Comparison of ENCODE assay signal across 7 cellular contexts in genomic region chr9:98090674-98091073, GRCh38. TPM values are rescaled to one million over a fixed set of nuclear protein-coding genes. Genes with fewer than 3 reads are reported as not detected.
DNase-seq lines count a peak whose midpoint lies in the region; ATAC-seq, FAIRE-seq and TF ChIP-seq lines count a peak whose summit lies in the region.
"Not testable (repeated sequence)": the region's sequence is repeated elsewhere in the genome, so short reads cannot be mapped to it uniquely, and the experiment has no call there.

No MANE protein-coding gene starts in this region.

- not testable (repeated sequence) for TF ChIP-seq POLR2A in GM12878 (IDR thresholded peaks at IDR 0.05; ENCODE audit: low read depth, low read length); HepG2 (IDR thresholded peaks at IDR 0.05; ENCODE audit: insufficient read depth in 1 of 2, low read depth in 2 of 2, low read length in 2 of 2)

- not testable (repeated sequence) for H3K9me3 Mint-ChIP-seq in CD8-positive, alpha-beta T cell; T-helper 2 cell treated with Interferon-gamma antibody and Interleukin-4, amounts not matched to agents 5 μg/mL and 100 μg/mL, for 36 hours

- RAD21 ChIA-PET in GM12878 (lab: Charles Lee; ENCODE audit: unreplicated experiment), result not testable (repeated sequence)

- intact Hi-C loops in CD8-positive, alpha-beta T cell (cut with DNase I, micrococcal nuclease); GM12878 (cut with micrococcal nuclease; ENCODE audit: unreplicated experiment); HepG2 (cut with micrococcal nuclease; ENCODE audit: unreplicated experiment): not testable (repeated sequence)

- in situ Hi-C loops in GM12878 (cut with MboI); HepG2 (cut with HindIII; ENCODE audit: extremely low pct_ligation_motif_present, low pct_unique_long_range_greater_than_20kb): not testable (repeated sequence)

- TF ChIP-seq RAD21 in Ishikawa (IDR thresholded peaks at IDR 0.05; ENCODE audit: low read depth), result peak; percentile 30
- 0 out of 2 replicates have a peak, but pooled peaks have one; percentile 16 for TF ChIP-seq RAD21 in GM12878 (IDR thresholded peaks at IDR 0.05; ENCODE audit: insufficient read depth, low read depth, low read length)
- TF ChIP-seq RAD21 in HepG2 (CRISPR knock-in tag; IDR thresholded peaks at IDR 0.05), result not testable (repeated sequence)

- ATAC-seq in CD8-positive, alpha-beta T cell; GM12878; HepG2: not testable (repeated sequence)

- not testable (repeated sequence) for H4K20me1 ChIP-seq in GM12878 (ENCODE audit: control insufficient read depth, insufficient read depth); HepG2 (ENCODE audit: insufficient read depth, low read length)

- not testable (repeated sequence) for H3K4me2 ChIP-seq in GM12878 (ENCODE audit: control insufficient read depth, insufficient read depth); HepG2 (ENCODE audit: low read depth, low read length)

- FAIRE-seq in GM12878 (lab: Jason Lieb, UNC); HepG2 (lab: Jason Lieb, UNC): not testable (repeated sequence)

- TF ChIP-seq EP300 in Ishikawa (IDR thresholded peaks at IDR 0.05; ENCODE audit: borderline replicate concordance); GM12878 (IDR thresholded peaks at IDR 0.05; ENCODE audit: borderline replicate concordance in 1 of 2, control insufficient read depth in 1 of 2, low read depth in 2 of 2, low read length in 2 of 2); HepG2 (IDR thresholded peaks at IDR 0.05; ENCODE audit: low read depth in 2 of 2, low read length in 2 of 2); HepG2 (CRISPR knock-in tag; IDR thresholded peaks at IDR 0.05; ENCODE audit: borderline replicate concordance): not testable (repeated sequence)

- H2AFZ ChIP-seq in GM12878 (ENCODE audit: control insufficient read depth, low read depth, low read length); HepG2 (ENCODE audit: low read length): not testable (repeated sequence)

- 96% methylated on average over 3 of the region's 3 CpGs for WGBS in GM12878 (ENCODE audit: insufficient coverage, insufficient replicate concordance, low lambda C conversion rate, missing lambda C conversion rate)
- WGBS in HepG2 (ENCODE audit: low lambda C conversion rate), result 100% methylated on average over 2 of the region's 3 CpGs

- CTCF ChIA-PET in CD8-positive, alpha-beta T cell (lab: Charles Lee), result interaction anchor here (2.8 kb wide), 1 partner anchor 15 kb away, joined by 11 read pairs; no protein-coding TSS in a partner anchor
- CTCF ChIA-PET in GM12878 (lab: Yijun Ruan, JAX), result interaction anchor here (0.9 to 1.2 kb wide), 3 partner anchors 11 to 168 kb away, joined by 3 to 4 read pairs (median 3); no protein-coding TSS in a partner anchor
- CTCF ChIA-PET in HepG2 (lab: Yijun Ruan, JAX; ENCODE audit: low intra/inter-chr PET ratio, low total read pairs), result not testable (repeated sequence)

- SMC1A ChIA-PET in GM12878 (lab: Charles Lee; ENCODE audit: uncharacterized antibody, unreplicated experiment), result interaction anchor here (1.0 to 1.7 kb wide), 5 partner anchors 11 to 103 kb away, joined by 3 to 5 read pairs (median 3); no protein-coding TSS in a partner anchor

- not testable (repeated sequence) for DNase-seq in CD8-positive, alpha-beta T cell; T-helper 2 cell treated with Interferon-gamma antibody and Interleukin-4, amounts not matched to agents 5 μg/mL and 100 μg/mL, for 36 hours (ENCODE audit: low spot score); GM12878 (ENCODE audit: low read depth, low spot score); fibroblast of pulmonary artery (ENCODE audit: low read depth); HepG2 (ENCODE audit: low spot score)

- not testable (repeated sequence) for H3K27me3 ChIP-seq in CD8-positive, alpha-beta T cell (ENCODE audit: insufficient read depth, low read length); GM12878 (replicated peaks in 1 of 2; ENCODE audit: control insufficient read depth in 2 of 2, insufficient read depth in 2 of 2, low read length in 1 of 2); HepG2 (ENCODE audit: control insufficient read depth in 1 of 2, insufficient read depth in 2 of 2, low read length in 2 of 2)

- not testable (repeated sequence) for H3K4me3 ChIP-seq in CD8-positive, alpha-beta T cell (ENCODE audit: low read depth, low read length); GM12878; fibroblast of pulmonary artery (replicated peaks; ENCODE audit: low read depth, low read length); HepG2 (replicated peaks in 1 of 3; ENCODE audit: insufficient read depth in 1 of 3, low read depth in 2 of 3, low read length in 3 of 3)

- H3K79me2 ChIP-seq in GM12878 (ENCODE audit: control insufficient read depth, insufficient read depth, low read length); HepG2 (ENCODE audit: insufficient read depth, low read length): not testable (repeated sequence)

- peaks cover 39% of the 10 kb centered on the region for H3K4me1 Mint-ChIP-seq in CD8-positive, alpha-beta T cell (ENCODE audit: low read depth)
- H3K4me1 Mint-ChIP-seq in T-helper 2 cell treated with Interferon-gamma antibody and Interleukin-4, amounts not matched to agents 5 μg/mL and 100 μg/mL, for 36 hours (ENCODE audit: low read depth), result peaks cover 26% of the 10 kb centered on the region

- H3K27me3 Mint-ChIP-seq in CD8-positive, alpha-beta T cell (ENCODE audit: low read depth); T-helper 2 cell treated with Interferon-gamma antibody and Interleukin-4, amounts not matched to agents 5 μg/mL and 100 μg/mL, for 36 hours (ENCODE audit: low read depth): not testable (repeated sequence)

- POLR2A ChIA-PET in CD8-positive, alpha-beta T cell (lab: Charles Lee), result interaction anchor here (1.5 kb wide), 1 partner anchor 11 kb away, joined by 5 read pairs; no protein-coding TSS in a partner anchor
- POLR2A ChIA-PET in GM12878 (lab: Charles Lee); HepG2 (lab: Yijun Ruan, JAX): not testable (repeated sequence)

- H3K9me3 ChIP-seq in CD8-positive, alpha-beta T cell (ENCODE audit: low read length); GM12878 (replicated peaks; ENCODE audit: control insufficient read depth, insufficient read depth, low read length); HepG2 (ENCODE audit: low read length): not testable (repeated sequence)

- H3K36me3 ChIP-seq in CD8-positive, alpha-beta T cell (ENCODE audit: insufficient read depth, low read length), result peaks cover 26% of the 10 kb centered on the region
- H3K36me3 ChIP-seq in GM12878 (ENCODE audit: control insufficient read depth in 2 of 2, insufficient read depth in 2 of 2, low read length in 1 of 2) (peaks cover 9 to 23% of the 10 kb centered on the region in 2 experiments), HepG2 (replicated peaks in 1 of 2; ENCODE audit: control insufficient read depth in 1 of 2, insufficient read depth in 2 of 2, low read length in 2 of 2) (peaks cover 6 to 22% of the 10 kb centered on the region in 2 experiments)

- H3K27ac ChIP-seq in CD8-positive, alpha-beta T cell (ENCODE audit: low read depth, low read length); GM12878 (ENCODE audit: control insufficient read depth, insufficient read depth); HepG2 (ENCODE audit: extremely low read length, insufficient read depth, low read length): not testable (repeated sequence)

- peaks cover 77% of the 10 kb centered on the region for H3K36me3 Mint-ChIP-seq in CD8-positive, alpha-beta T cell
- H3K36me3 Mint-ChIP-seq in T-helper 2 cell treated with Interferon-gamma antibody and Interleukin-4, amounts not matched to agents 5 μg/mL and 100 μg/mL, for 36 hours (ENCODE audit: low read depth), result peaks cover 59% of the 10 kb centered on the region

- not testable (repeated sequence) for H3K27ac Mint-ChIP-seq in CD8-positive, alpha-beta T cell
- H3K27ac Mint-ChIP-seq in T-helper 2 cell treated with Interferon-gamma antibody and Interleukin-4, amounts not matched to agents 5 μg/mL and 100 μg/mL, for 36 hours, result peak overlapping the region; percentile 22

- not testable (repeated sequence) for BruUV-seq in GM12878 (replicated peaks; lab: Mats Ljungman, UMichigan); HepG2 (replicated peaks; lab: Mats Ljungman, UMichigan)

- not testable (repeated sequence) for H3K4me3 Mint-ChIP-seq in CD8-positive, alpha-beta T cell; T-helper 2 cell treated with Interferon-gamma antibody and Interleukin-4, amounts not matched to agents 5 μg/mL and 100 μg/mL, for 36 hours

- peak; percentile 16 for TF ChIP-seq CTCF in CD8-positive, alpha-beta T cell (IDR thresholded peaks at IDR 0.05)
- peak; percentile 10 for TF ChIP-seq CTCF in GM12873 (IDR thresholded peaks at IDR 0.05; ENCODE audit: insufficient read depth, low read depth, low read length, missing control alignments)
- 0 out of 6 replicates have a peak, but pooled peaks of 1 of the 3 experiments have one; percentile 1 for TF ChIP-seq CTCF in GM12878 (IDR thresholded peaks at IDR 0.05 in 2 of 3, conservative IDR thresholded peaks at IDR 0.05 in 1 of 3; ENCODE audit: control insufficient read depth in 2 of 3, extremely low read depth in 1 of 3, insufficient read depth in 1 of 3, low read depth in 3 of 3, low read length in 3 of 3)
- peak; percentile 8 for TF ChIP-seq CTCF in fibroblast of pulmonary artery (IDR thresholded peaks at IDR 0.05; ENCODE audit: low read length, missing control alignments)
- not testable (repeated sequence) for TF ChIP-seq CTCF in HepG2 (CRISPR knock-in tag; IDR thresholded peaks at IDR 0.05)

- H3K9ac ChIP-seq in GM12878 (ENCODE audit: control insufficient read depth, insufficient read depth, low read length); HepG2 (ENCODE audit: insufficient read depth, low read depth, low read length): not testable (repeated sequence)

- not testable (repeated sequence) for H3K4me1 ChIP-seq in CD8-positive, alpha-beta T cell (ENCODE audit: insufficient read depth, low read length); GM12878 (ENCODE audit: control insufficient read depth, insufficient read depth, low read length); HepG2 (ENCODE audit: insufficient read depth, low read length)

RNA-seq across cellular contexts. Expression of gene TRIM14, which starts 28.3 kb away (rescaled TPM):
- total RNA-seq in CD8-positive, alpha-beta T cell, result 10 to 100 TPM; 22.6 to 23.5 TPM
- 36.1 and 40.9 TPM in 2 replicates for total RNA-seq in GM12878 (2013; cell fraction: nucleolus; rRNA removed)
- 25.1 and 25.2 TPM in 2 replicates for total RNA-seq in GM12878 (2014; rRNA removed)
- total RNA-seq in GM12878 (2014; rRNA removed; fragmentation: Illumina TruSeq; extraction: Trizol), result 20.3 and 21.2 TPM in 2 replicates
- total RNA-seq in GM12878 (2021), result 53.3 and 54.4 TPM in 2 replicates
- polyA plus RNA-seq in GM12878 (2011; ENCODE audit: low read depth), result 15.8 TPM
- polyA plus RNA-seq in GM12878 (2011; rRNA removed), result 25.9 and 32.7 TPM in 2 replicates
- 31.9 and 34.9 TPM in 2 replicates for polyA plus RNA-seq in GM12878 (2011; cell fraction: cytosol; rRNA removed)
- 37.5 and 42.1 TPM in 2 replicates for polyA plus RNA-seq in GM12878 (2011; cell fraction: nucleus; rRNA removed)
- polyA plus RNA-seq in GM12878 (2012), result 20.1 and 25.2 TPM in 2 replicates
- 42.4 and 42.6 TPM in 2 replicates for polyA plus RNA-seq in GM12878 (2014; fragmentation: Illumina TruSeq; extraction: Trizol)
- polyA plus RNA-seq in GM12878 (2014; fragmentation: Nextera tagmentation; extraction: Ambion mirVana), result 10 to 100 TPM in 1 of 2 experiments, 1 to 10 TPM in 1; 8.6 to 10.2 TPM
- polyA plus RNA-seq in GM12878 (2014; rRNA removed), result 39.6 and 39.7 TPM in 2 replicates
- 10 to 100 TPM; 38.7 to 41.2 TPM for polyA plus RNA-seq in GM12878 (2016; fragmentation: Nextera tagmentation; extraction: Ambion mirVana)
- polyA minus RNA-seq in GM12878 (2011; rRNA and poly(A)+ RNA removed), result 19.4 and 22.8 TPM in 2 replicates
- 12.7 and 13.5 TPM in 2 replicates for polyA minus RNA-seq in GM12878 (2011; cell fraction: cytosol; rRNA and poly(A)+ RNA removed)
- 9.3 and 16.3 TPM in 2 replicates for polyA minus RNA-seq in GM12878 (2011; cell fraction: nucleus; rRNA and poly(A)+ RNA removed)
- total RNA-seq in HepG2 (2016; rRNA removed; fragmentation: Illumina TruSeq; extraction: Trizol), result 13.0 and 13.8 TPM in 2 replicates
- 2.3 TPM in 2 replicates for total RNA-seq in HepG2 (2016; cell fraction: cytosol; rRNA removed; fragmentation: Illumina TruSeq; extraction: Trizol; ENCODE audit: low read depth)
- 12.7 and 13.4 TPM in 2 replicates for total RNA-seq in HepG2 (2016; cell fraction: insoluble cytoplasmic fraction; rRNA removed; fragmentation: Illumina TruSeq; extraction: Trizol)
- 10.0 and 10.5 TPM in 2 replicates for total RNA-seq in HepG2 (2016; cell fraction: membrane; rRNA removed; fragmentation: Illumina TruSeq; extraction: Trizol)
- total RNA-seq in HepG2 (2016; cell fraction: nucleus; rRNA removed; fragmentation: Illumina TruSeq; extraction: Trizol), result 8.9 and 10.9 TPM in 2 replicates
- polyA plus RNA-seq in HepG2 (2011; rRNA removed), result 9.2 and 10.7 TPM in 2 replicates
- polyA plus RNA-seq in HepG2 (2011; cell fraction: cytosol; rRNA removed), result 9.6 and 10.5 TPM in 2 replicates
- 17.8 and 18.3 TPM in 2 replicates for polyA plus RNA-seq in HepG2 (2011; cell fraction: nucleus; rRNA removed)
- polyA plus RNA-seq in HepG2 (2012), result 10.9 and 11.2 TPM in 2 replicates
- 2.3 and 2.5 TPM in 2 replicates for polyA plus RNA-seq in HepG2 (2016; cell fraction: cytosol; fragmentation: Illumina TruSeq; extraction: Trizol; ENCODE audit: low read depth)
- 20.7 and 23.4 TPM in 2 replicates for polyA plus RNA-seq in HepG2 (2016; cell fraction: insoluble cytoplasmic fraction; fragmentation: Illumina TruSeq; extraction: Trizol; ENCODE audit: low read depth)
- 10.0 and 10.7 TPM in 2 replicates for polyA plus RNA-seq in HepG2 (2016; cell fraction: membrane; fragmentation: Illumina TruSeq; extraction: Trizol; ENCODE audit: low read depth)
- 27.9 and 30.3 TPM in 2 replicates for polyA plus RNA-seq in HepG2 (2016; cell fraction: nucleus; fragmentation: Illumina TruSeq; extraction: Trizol; ENCODE audit: insufficient read depth, low read depth)
- polyA minus RNA-seq in HepG2 (2011; rRNA and poly(A)+ RNA removed; ENCODE audit: low replicate concordance), result 11.5 and 20.5 TPM in 2 replicates
- 7.7 and 8.4 TPM in 2 replicates for polyA minus RNA-seq in HepG2 (2011; cell fraction: cytosol; rRNA and poly(A)+ RNA removed)
- polyA minus RNA-seq in HepG2 (2011; cell fraction: nucleus; rRNA and poly(A)+ RNA removed), result 7.7 and 8.5 TPM in 2 replicates

RNA-seq across cellular contexts. Expression of gene NANS, which starts 34.1 kb away (rescaled TPM):
- total RNA-seq in CD8-positive, alpha-beta T cell, result 10 to 100 TPM; 84.6 to 92.5 TPM
- 28.4 and 33.0 TPM in 2 replicates for total RNA-seq in GM12878 (2013; cell fraction: nucleolus; rRNA removed)
- total RNA-seq in GM12878 (2014; rRNA removed) (64.8 and 68.3 TPM in 2 replicates), GM12878 (2014; rRNA removed; fragmentation: Illumina TruSeq; extraction: Trizol) (52.3 and 55.5 TPM in 2 replicates), GM12878 (2021) (47.8 and 49.1 TPM in 2 replicates), HepG2 (2016; rRNA removed; fragmentation: Illumina TruSeq; extraction: Trizol) (203 and 266 TPM in 2 replicates)
- 55.9 TPM for polyA plus RNA-seq in GM12878 (2011; ENCODE audit: low read depth)
- polyA plus RNA-seq in GM12878 (2011; rRNA removed) (37.9 and 44.6 TPM in 2 replicates), GM12878 (2014; fragmentation: Illumina TruSeq; extraction: Trizol) (47.8 and 48.8 TPM in 2 replicates), GM12878 (2014; fragmentation: Nextera tagmentation; extraction: Ambion mirVana) (10 to 100 TPM; 21.0 to 26.1 TPM), GM12878 (2014; rRNA removed) (55.6 and 56.5 TPM in 2 replicates), GM12878 (2016; fragmentation: Nextera tagmentation; extraction: Ambion mirVana) (100 to 1,000 TPM; 109 to 126 TPM), HepG2 (2011; rRNA removed) (80.9 and 86.9 TPM in 2 replicates)
- polyA plus RNA-seq in GM12878 (2011; cell fraction: cytosol; rRNA removed), result 51.9 and 54.2 TPM in 2 replicates
- polyA plus RNA-seq in GM12878 (2011; cell fraction: nucleus; rRNA removed), result 23.3 and 29.3 TPM in 2 replicates
- polyA plus RNA-seq in GM12878 (2012), result 56.9 and 74.3 TPM in 2 replicates
- polyA minus RNA-seq in GM12878 (2011; rRNA and poly(A)+ RNA removed), result 31.5 and 44.8 TPM in 2 replicates
- 9.8 and 10.0 TPM in 2 replicates for polyA minus RNA-seq in GM12878 (2011; cell fraction: cytosol; rRNA and poly(A)+ RNA removed)
- 10.2 and 27.1 TPM in 2 replicates for polyA minus RNA-seq in GM12878 (2011; cell fraction: nucleus; rRNA and poly(A)+ RNA removed)
- 49.6 and 52.9 TPM in 2 replicates for total RNA-seq in HepG2 (2016; cell fraction: cytosol; rRNA removed; fragmentation: Illumina TruSeq; extraction: Trizol; ENCODE audit: low read depth)
- total RNA-seq in HepG2 (2016; cell fraction: insoluble cytoplasmic fraction; rRNA removed; fragmentation: Illumina TruSeq; extraction: Trizol), result 208 and 294 TPM in 2 replicates
- 63.3 and 63.6 TPM in 2 replicates for total RNA-seq in HepG2 (2016; cell fraction: membrane; rRNA removed; fragmentation: Illumina TruSeq; extraction: Trizol)
- total RNA-seq in HepG2 (2016; cell fraction: nucleus; rRNA removed; fragmentation: Illumina TruSeq; extraction: Trizol), result 77.5 and 79.4 TPM in 2 replicates
- polyA plus RNA-seq in HepG2 (2011; cell fraction: cytosol; rRNA removed), result 105 and 118 TPM in 2 replicates
- polyA plus RNA-seq in HepG2 (2011; cell fraction: nucleus; rRNA removed), result 34.7 and 37.4 TPM in 2 replicates
- 84.8 and 103 TPM in 2 replicates for polyA plus RNA-seq in HepG2 (2012)
- 42.6 and 48.8 TPM in 2 replicates for polyA plus RNA-seq in HepG2 (2016; cell fraction: cytosol; fragmentation: Illumina TruSeq; extraction: Trizol; ENCODE audit: low read depth)
- 258 and 291 TPM in 2 replicates for polyA plus RNA-seq in HepG2 (2016; cell fraction: insoluble cytoplasmic fraction; fragmentation: Illumina TruSeq; extraction: Trizol; ENCODE audit: low read depth)
- 45.4 and 47.4 TPM in 2 replicates for polyA plus RNA-seq in HepG2 (2016; cell fraction: membrane; fragmentation: Illumina TruSeq; extraction: Trizol; ENCODE audit: low read depth)
- polyA plus RNA-seq in HepG2 (2016; cell fraction: nucleus; fragmentation: Illumina TruSeq; extraction: Trizol; ENCODE audit: insufficient read depth, low read depth), result 98.0 and 99.6 TPM in 2 replicates
- 77.2 and 87.3 TPM in 2 replicates for polyA minus RNA-seq in HepG2 (2011; rRNA and poly(A)+ RNA removed; ENCODE audit: low replicate concordance)
- 32.7 and 40.5 TPM in 2 replicates for polyA minus RNA-seq in HepG2 (2011; cell fraction: cytosol; rRNA and poly(A)+ RNA removed)
- 42.8 and 50.6 TPM in 2 replicates for polyA minus RNA-seq in HepG2 (2011; cell fraction: nucleus; rRNA and poly(A)+ RNA removed)
